In the genomic region with DNA sequence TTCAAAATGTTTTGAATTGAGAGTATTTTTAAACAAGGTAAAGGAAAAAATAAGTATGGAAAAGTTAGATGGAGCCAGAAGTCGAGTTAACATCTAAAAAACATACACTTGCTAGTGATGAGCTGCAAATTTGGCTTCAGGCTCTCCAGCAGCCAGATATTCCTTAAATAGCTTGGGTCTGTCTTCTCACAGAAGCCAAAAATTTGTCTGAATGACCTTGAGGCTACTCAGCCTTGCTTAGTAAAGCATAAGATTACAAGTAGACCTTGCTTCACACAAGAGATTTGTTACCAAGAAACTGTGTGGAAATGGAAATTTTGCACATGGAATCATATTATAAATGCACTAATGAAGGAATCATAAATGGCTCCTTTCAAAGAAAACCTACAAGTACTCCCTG, we compare ENCODE assay signal across 20 cellular contexts. TPM values are rescaled to one million over a fixed set of nuclear protein-coding genes. Genes with fewer than 3 reads are reported as not detected.
DNase-seq lines count a peak whose midpoint lies in the region; ATAC-seq and TF ChIP-seq lines count a peak whose summit lies in the region.
"Had no signal": no experiment of that assay in that cellular context is flagged by ENCODE, and none has a peak within 500 bp of the region (broad histone marks: within the 10 kb centered on the region; RNA-seq: fewer than 3 reads in every experiment).

No MANE protein-coding gene starts in this region.

- H3K4me3 ChIP-seq in right atrium auricular region (no peak overlapping the region), fibroblast of pulmonary artery (replicated peaks; ENCODE audit: low read depth, low read length) (no peak overlapping the region), lower lobe of right lung (no peak overlapping the region)
- H3K4me3 ChIP-seq: BLaER1, GM23338, SJCRH30 had no signal

- peaks cover 0 to 8% of the 10 kb centered on the region in 2 donors for H3K4me1 ChIP-seq in right atrium auricular region
- H3K4me1 ChIP-seq in lower lobe of right lung = no peaks in the 10 kb centered on the region
- H3K4me1 ChIP-seq: BLaER1, SJCRH30 had no signal

- H3K4me1 Mint-ChIP-seq in mesothelial cell of epicardium = no peaks in the 10 kb centered on the region

- H3K9me3 ChIP-seq in right atrium auricular region = no peaks in the 10 kb centered on the region
- no peaks in the 10 kb centered on the region for H3K9me3 ChIP-seq in lower lobe of right lung
- H3K9me3 ChIP-seq: BLaER1, SJCRH30 had no signal

- intact Hi-C loops in Right ventricle myocardium superior (cut with DNase I) (no loop called here), left ventricle myocardium superior (cut with micrococcal nuclease) (no loop called here), lower lobe of right lung (cut with DNase I) (no loop called here)

- TF ChIP-seq CTCF in right atrium auricular region (IDR thresholded peaks at IDR 0.05) (no peak), fibroblast of pulmonary artery (IDR thresholded peaks at IDR 0.05; ENCODE audit: low read length, missing control alignments) (no peak), lower lobe of right lung (IDR thresholded peaks at IDR 0.05) (no peak), mesothelial cell of epicardium (IDR thresholded peaks at IDR 0.05; ENCODE audit: unreplicated experiment) (no peak)

- H3K4me3 Mint-ChIP-seq in mesothelial cell of epicardium = no peak overlapping the region
- H3K4me3 Mint-ChIP-seq: CD8-positive, alpha-beta T cell; GM23338 had no signal

- H3K27ac Mint-ChIP-seq in mesothelial cell of epicardium = no peak overlapping the region
- H3K27ac Mint-ChIP-seq: CD8-positive, alpha-beta T cell; GM23338 had no signal

- peak overlapping the region in 1 of 2 donors; percentile 54 for H3K27ac ChIP-seq in right atrium auricular region
- H3K27ac ChIP-seq in lower lobe of right lung = no peak overlapping the region
- H3K27ac ChIP-seq: BLaER1, SJCRH30 had no signal

- no peaks in the 10 kb centered on the region for H3K27me3 Mint-ChIP-seq in mesothelial cell of epicardium (ENCODE audit: low read depth)

- ATAC-seq in Right ventricle myocardium superior (ENCODE audit: poor library complexity) = peak; percentile 89
- ATAC-seq in left ventricle myocardium superior = peak; percentile 87
- ATAC-seq in HG03457 (IDR thresholded peaks at IDR 0.05; ENCODE audit: unreplicated experiment) = no peak
- ATAC-seq in lower lobe of right lung = no peak
- ATAC-seq: CD8-positive, alpha-beta T cell; GM23338; HCT116 had no signal

- peaks cover 12% of the 10 kb centered on the region for H3K9me3 Mint-ChIP-seq in mesothelial cell of epicardium
- H3K9me3 Mint-ChIP-seq: CD8-positive, alpha-beta T cell had no signal

- peaks cover 10% of the 10 kb centered on the region for H3K36me3 Mint-ChIP-seq in mesothelial cell of epicardium
- H3K36me3 Mint-ChIP-seq: CD8-positive, alpha-beta T cell had no signal

- DNase-seq in Right ventricle myocardium superior = no peak
- DNase-seq in right atrium auricular region (ENCODE audit: low spot score) = no peak
- peak; percentile 4 for DNase-seq in fibroblast of pulmonary artery (ENCODE audit: low read depth)
- DNase-seq in left ventricle myocardium superior = no peak
- no peak for DNase-seq in DMS53 (lab: John Stamatoyannopoulos, UW)
- no peak for DNase-seq in lower lobe of right lung
- DNase-seq in mesothelial cell of epicardium (ENCODE audit: low spot score in 2 of 2, unreplicated experiment in 2 of 2) = no peak
- DNase-seq: 8988T; CD8-positive, alpha-beta T cell; DMS79; KBM-7; NCI-H1436 treated with DMSO at 0.1 percent for 48 hours; NCI-H2029 treated with DMSO at 0.1 percent for 48 hours; NCI-H748 treated with DMSO at 0.1 percent for 48 hours; RPMI8226; SJCRH30 had no signal

- H3K36me3 ChIP-seq in right atrium auricular region = no peaks in the 10 kb centered on the region
- no peaks in the 10 kb centered on the region for H3K36me3 ChIP-seq in lower lobe of right lung
- H3K36me3 ChIP-seq: BLaER1, SJCRH30 had no signal

- no peaks in the 10 kb centered on the region for H3K27me3 ChIP-seq in right atrium auricular region
- H3K27me3 ChIP-seq in lower lobe of right lung (ENCODE audit: low read depth) = no peaks in the 10 kb centered on the region
- H3K27me3 ChIP-seq: BLaER1, SJCRH30 had no signal

RNA-seq across cellular contexts. Expression of a gene that starts 40.8 kb away (rescaled TPM):
- total RNA-seq in Right ventricle myocardium superior (24.1 TPM), right atrium auricular region (10 to 100 TPM in 1 of 2 donors, 1 to 10 TPM in 1; 4.4 to 15.5 TPM), left ventricle myocardium superior (27.8 TPM), lower lobe of right lung (4.6 TPM), mesothelial cell of epicardium (11.6 to 13.6 TPM (median 12.3 TPM) in 3 replicates)
- total RNA-seq: CD8-positive, alpha-beta T cell; SJCRH30 had no signal

Comparison
In these comparisons a context has a peak if more than half of its experiments do, and no peak if none do; other contexts are left out.
1. ATAC-seq: peak in Right ventricle myocardium superior (single experiment) and left ventricle myocardium superior (single experiment); none in HG03457 (single experiment) and lower lobe of right lung (0 of 2).